Comparison of ENCODE assay signal across 8 cellular contexts in genomic region chr11:87037450-87038234, GRCh38. TPM values are rescaled to one million over a fixed set of nuclear protein-coding genes. Genes with fewer than 3 reads are reported as not detected.
DNase-seq lines count a peak whose midpoint lies in the region; ATAC-seq and TF ChIP-seq lines count a peak whose summit lies in the region.

TMEM135 (plus strand) TSS chr11:87037934; CDS start chr11:87038046, 112 bp downstream.

- peaks cover 25% of the 10 kb centered on the region for H3K36me3 Mint-ChIP-seq in activated CD4-positive, alpha-beta T cell treated with anti-CD3 and anti-CD28 coated beads, Interleukin-2, amount 10 ng/mL, durations not matched to agents 7 days and 5 days (ENCODE audit: low read depth)

- peak; percentile 98 for DNase-seq in NCI-H69 (lab: John Stamatoyannopoulos, UW)
- DNase-seq in activated CD4-positive, alpha-beta T cell treated with anti-CD3 and anti-CD28 coated beads, Interleukin-2, amount 10 ng/mL, durations not matched to agents 7 days and 5 days, result peak; percentile 94
- peak; percentile 95 for DNase-seq in coronary artery (ENCODE audit: low spot score)
- DNase-seq in left kidney (ENCODE audit: low read depth, low spot score), result peak; percentile 98
- peak; percentile 94 for DNase-seq in stimulated activated CD4-positive, alpha-beta T cell treated with anti-CD3 and anti-CD28 coated beads, Interleukin-1b, Interleukin-23, amount 100 ng/mL, for 48 hours

- peak within 1 kb of the TSS; percentile 95 for H3K27ac ChIP-seq in C4-2B
- peak within 1 kb of the TSS; percentile 80 to 93 for H3K27ac ChIP-seq in coronary artery

- no peak for TF ChIP-seq CTCF in C4-2B (conservative IDR thresholded peaks at IDR 0.05)
- TF ChIP-seq CTCF in coronary artery (IDR thresholded peaks at IDR 0.05), result no peak

- H3K4me1 Mint-ChIP-seq in activated CD4-positive, alpha-beta T cell treated with anti-CD3 and anti-CD28 coated beads, Interleukin-2, amount 10 ng/mL, durations not matched to agents 7 days and 5 days, result peaks cover 54% of the 10 kb centered on the region

- peak within 1 kb of the TSS; percentile 91 for H3K4me3 Mint-ChIP-seq in activated CD4-positive, alpha-beta T cell treated with anti-CD3 and anti-CD28 coated beads, Interleukin-2, amount 10 ng/mL, durations not matched to agents 7 days and 5 days

- H3K27ac Mint-ChIP-seq in activated CD4-positive, alpha-beta T cell treated with anti-CD3 and anti-CD28 coated beads, Interleukin-2, amount 10 ng/mL, durations not matched to agents 7 days and 5 days, result peak within 1 kb of the TSS; percentile 89

- CTCF ChIA-PET in activated CD4-positive, alpha-beta T cell treated with anti-CD3 and anti-CD28 coated beads, Interleukin-2, amount 10 ng/mL, durations not matched to agents 7 days and 5 days (lab: Charles Lee), result interaction anchor here (0.6 to 1.7 kb wide), 6 partner anchors 11 to 278 kb away, joined by 3 to 6 read pairs (median 3); no protein-coding TSS in a partner anchor

- peak; percentile 98 for ATAC-seq in GM19372 (IDR thresholded peaks at IDR 0.05; ENCODE audit: low read depth, unreplicated experiment)
- peak; percentile 99 for ATAC-seq in HG03521 (IDR thresholded peaks at IDR 0.05; ENCODE audit: unreplicated experiment)

- H3K4me3 ChIP-seq in coronary artery, result peak within 1 kb of the TSS; percentile 86

- H3K27me3 Mint-ChIP-seq in activated CD4-positive, alpha-beta T cell treated with anti-CD3 and anti-CD28 coated beads, Interleukin-2, amount 10 ng/mL, durations not matched to agents 7 days and 5 days, result peaks cover 11% of the 10 kb centered on the region

- H3K9me3 Mint-ChIP-seq in activated CD4-positive, alpha-beta T cell treated with anti-CD3 and anti-CD28 coated beads, Interleukin-2, amount 10 ng/mL, durations not matched to agents 7 days and 5 days, result no peaks in the 10 kb centered on the region

- POLR2A ChIA-PET in activated CD4-positive, alpha-beta T cell treated with anti-CD3 and anti-CD28 coated beads, Interleukin-2, amount 10 ng/mL, durations not matched to agents 7 days and 5 days (lab: Charles Lee), result interaction anchor here (0.5 to 1.1 kb wide), 3 partner anchors 44 to 1500 kb away, joined by 3 to 4 read pairs (median 4); no protein-coding TSS in a partner anchor

RNA-seq across cellular contexts. Expression of gene TMEM135, which starts in this region (rescaled TPM):
- 10 to 100 TPM; 32.9 to 33.1 TPM for total RNA-seq in activated CD4-positive, alpha-beta T cell treated with anti-CD3 and anti-CD28 coated beads, Interleukin-2, amount 10 ng/mL, durations not matched to agents 7 days and 5 days

Comparison
In these comparisons a context has a peak if more than half of its experiments do, and no peak if none do; other contexts are left out.
1. Peak in every context shown above with its lines: DNase-seq, ATAC-seq, H3K4me3 ChIP-seq and H3K27ac ChIP-seq.